In genomic region chr3:184062637-184063036, GRCh38 we compare ENCODE assay signal across 12 cellular contexts. TPM values are rescaled to one million over a fixed set of nuclear protein-coding genes. Genes with fewer than 3 reads are reported as not detected.
"Had no signal": no experiment of that assay in that cellular context is flagged by ENCODE, and none has a peak within 500 bp of the region (broad histone marks: within the 10 kb centered on the region; RNA-seq: fewer than 3 reads in every experiment).

No MANE protein-coding gene starts in this region.

- H3K36me3 ChIP-seq: HAP-1 had no signal

- H3K4me3 Mint-ChIP-seq: GM23338, H9, HFFc6 had no signal

- H3K4me3 ChIP-seq: GM23248, GM23338, HAP-1 had no signal

- ATAC-seq: GM23338, HCT116 had no signal

- H3K27ac Mint-ChIP-seq: GM23338, H9, HFFc6 had no signal

- FAIRE-seq: H1, H54 had no signal

- H3K9me3 Mint-ChIP-seq: GM23338, H9, HFFc6 had no signal

- H3K9me3 ChIP-seq: HAP-1 had no signal

- H3K27ac ChIP-seq: GM23248 had no signal

- H3K4me2 ChIP-seq: GM23338 had no signal

- DNase-seq: GM23248, GOT3, H7, H9, HCEC 1CT, HFFc6 had no signal

- H2AFZ ChIP-seq: GM23248, GM23338 had no signal

- H3K9ac ChIP-seq: GM23248 had no signal

RNA-seq across cellular contexts. Expression of gene HTR3C, which starts 9.8 kb away (rescaled TPM):
- total RNA-seq: GM23248, GM23338, H1, H4, H7, H9, HFFc6 had no signal
- polyA plus RNA-seq: GM23248, GM23338 had no signal

RNA-seq across cellular contexts. Expression of gene HTR3D, which starts 31.1 kb away (rescaled TPM):
- total RNA-seq: GM23248, GM23338, H1, H4, H7, H9, HFFc6 had no signal
- polyA plus RNA-seq: GM23248, GM23338, H1 had no signal

RNA-seq across cellular contexts. Expression of gene HTR3E, which starts 34.2 kb away (rescaled TPM):
- total RNA-seq: GM23248, GM23338, H1, H4, H7, H9, HFFc6 had no signal
- polyA plus RNA-seq: GM23248, GM23338, H1 had no signal
